Comparison of ENCODE assay signal across 21 cellular contexts in the genomic region with DNA sequence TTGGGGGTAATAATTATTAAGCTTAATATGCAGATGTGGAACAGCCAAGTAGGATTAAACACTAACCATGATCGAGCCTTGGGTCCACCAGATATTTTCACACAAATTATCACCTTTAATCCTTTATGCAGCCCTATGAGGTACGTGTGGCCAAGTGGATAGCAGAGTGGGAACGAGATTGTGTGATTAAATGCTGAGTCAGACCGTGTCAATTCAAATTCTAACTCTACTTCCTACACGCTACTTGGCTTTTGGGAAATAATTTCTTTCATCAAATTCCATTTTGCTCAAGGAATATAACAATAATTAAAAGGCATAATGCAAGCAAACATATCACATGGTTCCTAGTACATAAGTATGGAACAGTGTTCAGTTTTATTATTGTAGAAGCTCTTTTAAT.
"Had no signal": no experiment of that assay in that cellular context is flagged by ENCODE, and none has a peak within 500 bp of the region (broad histone marks: within the 10 kb centered on the region; RNA-seq: fewer than 3 reads in every experiment).

No MANE protein-coding gene starts in this region.

- H3K4me1 ChIP-seq: esophagus muscularis mucosa, foreskin keratinocyte, gastroesophageal sphincter, heart right ventricle, left lung, lower lobe of right lung had no signal

- DNase-seq: dermis blood vessel endothelial cell; dorsolateral prefrontal cortex; effector CD4-positive, alpha-beta T cell; effector memory CD4-positive, alpha-beta T cell; foreskin keratinocyte; heart right ventricle; hippocampal formation; left cardiac atrium; left lung; left ventricle myocardium superior; lower lobe of right lung; mesenchymal stem cell; mucosa of descending colon; naive B cell had no signal

- H3K36me3 ChIP-seq: esophagus muscularis mucosa, gastroesophageal sphincter, heart right ventricle, left lung, lower lobe of right lung had no signal

- H3K27ac ChIP-seq: coronary artery, dorsolateral prefrontal cortex, esophagus muscularis mucosa, foreskin keratinocyte, gastroesophageal sphincter, heart right ventricle, left lung, lower lobe of right lung had no signal

- FAIRE-seq: endothelial cell of umbilical vein, frontal cortex, islet of Langerhans, keratinocyte had no signal

- ATAC-seq: foreskin keratinocyte, gastroesophageal sphincter, heart right ventricle, left cardiac atrium, left lung, left ventricle myocardium superior, lower lobe of right lung, mucosa of descending colon had no signal

- H3K4me3 ChIP-seq: coronary artery, dorsolateral prefrontal cortex, esophagus muscularis mucosa, gastroesophageal sphincter, heart right ventricle, left lung, lower lobe of right lung, mucosa of descending colon had no signal

- H3K9me3 ChIP-seq: esophagus muscularis mucosa, gastroesophageal sphincter, heart right ventricle, left lung, lower lobe of right lung, mucosa of descending colon had no signal

- H3K27me3 ChIP-seq: esophagus muscularis mucosa, foreskin keratinocyte, gastroesophageal sphincter, heart right ventricle, left lung had no signal
